8 cellular contexts compared by ENCODE assay signal in the genomic region with DNA sequence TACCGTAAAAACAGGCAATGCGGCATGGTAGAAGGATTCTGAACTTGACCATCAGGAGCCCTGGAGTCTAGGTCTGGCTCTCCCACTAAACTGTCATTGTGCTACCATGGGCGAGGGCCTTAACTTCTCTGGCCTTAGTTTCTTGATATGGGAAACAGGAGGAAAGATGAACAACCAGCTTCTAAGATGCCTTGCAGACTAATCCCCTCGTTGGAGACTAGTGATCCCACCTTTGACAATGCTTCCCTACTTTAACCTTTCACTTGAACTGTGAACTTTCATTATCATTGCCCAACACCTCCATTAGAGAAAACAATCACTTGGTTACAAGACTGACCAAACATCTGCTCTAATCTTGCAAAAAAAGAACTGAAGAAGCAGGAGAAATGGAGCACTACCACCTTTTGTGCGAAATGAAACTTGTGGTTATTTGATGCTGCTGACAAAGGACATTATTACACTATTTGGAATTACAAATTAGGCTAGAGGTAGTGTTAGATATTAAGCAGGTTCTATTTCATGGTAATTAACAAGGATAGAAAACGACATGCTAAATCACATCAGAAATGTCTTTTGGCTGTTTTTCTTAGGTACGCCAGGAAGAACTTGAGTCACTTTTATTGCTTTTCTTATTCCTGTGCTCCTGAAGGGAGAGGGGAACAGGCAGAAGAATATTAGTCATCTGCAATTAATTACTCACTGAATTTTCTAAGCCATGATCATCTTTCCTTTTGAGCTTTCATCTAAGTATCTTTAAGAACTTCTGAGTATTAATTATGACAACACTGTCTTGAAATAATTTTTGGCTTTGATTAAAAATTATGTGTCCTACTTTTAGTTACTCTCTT. TPM values are rescaled to one million over a fixed set of nuclear protein-coding genes. Genes with fewer than 3 reads are reported as not detected.
DNase-seq lines count a peak whose midpoint lies in the region; ATAC-seq and TF ChIP-seq lines count a peak whose summit lies in the region.

No MANE protein-coding gene starts in this region.

- POLR2A ChIA-PET in BJ (lab: Charles Lee) (no interaction called here), HEK293 (lab: Yijun Ruan, JAX) (no interaction called here)

- no peak for ATAC-seq in lung (ENCODE audit: insufficient read depth, low FRiP score)
- ATAC-seq in HG02840 (IDR thresholded peaks at IDR 0.05; ENCODE audit: low FRiP score, unreplicated experiment), result no peak
- no peak for ATAC-seq in HG02610 (IDR thresholded peaks at IDR 0.05; ENCODE audit: unreplicated experiment)

- peak overlapping the region; percentile 98 for H3K27ac Mint-ChIP-seq in activated naive CD8-positive, alpha-beta T cell treated with anti-CD3 and anti-CD28 coated beads for 36 hours

- in situ Hi-C loops in KBM-7 (cut with MboI; ENCODE audit: low pct_unique_long_range_greater_than_20kb, low sequenced_read_pairs), result loop anchor here (10.0 kb wide), 1 partner anchor 154 kb away; no protein-coding TSS in a partner anchor

- peak; percentile 49 for DNase-seq in BJ (ENCODE audit: low read depth)
- DNase-seq in activated naive CD8-positive, alpha-beta T cell treated with anti-CD3 and anti-CD28 coated beads for 36 hours, result no peak
- DNase-seq in lung (ENCODE audit: low spot score), result no peak
- DNase-seq in KBM-7, result no peak
- no peak for DNase-seq in NCI-H2081 (lab: John Stamatoyannopoulos, UW)

- H3K4me3 ChIP-seq in BJ (ENCODE audit: low read depth, low read length) (no peak overlapping the region), HEK293 (ENCODE audit: low read depth, low read length) (no peak overlapping the region), lung (no peak overlapping the region)

- peaks cover 63% of the 10 kb centered on the region for H3K4me1 Mint-ChIP-seq in activated naive CD8-positive, alpha-beta T cell treated with anti-CD3 and anti-CD28 coated beads for 36 hours

- CTCF ChIA-PET in BJ (lab: Yijun Ruan, JAX) (interaction anchor here (0.7 to 1.3 kb wide), 12 partner anchors 9 to 152 kb away, joined by 3 to 4 read pairs (median 3); partner anchors contain the start of gene ARHGAP18), HEK293 (lab: Yijun Ruan, JAX) (interaction anchor here (0.7 to 3.6 kb wide), 9 partner anchors 15 to 250 kb away, joined by 3 to 24 read pairs (median 4); no protein-coding TSS in a partner anchor)

- H3K27me3 ChIP-seq in BJ (ENCODE audit: control insufficient read depth, insufficient read depth, low read length) (no peaks in the 10 kb centered on the region), lung (ENCODE audit: control insufficient read depth, insufficient read depth) (no peaks in the 10 kb centered on the region)

- peaks cover 6% of the 10 kb centered on the region for H3K36me3 Mint-ChIP-seq in activated naive CD8-positive, alpha-beta T cell treated with anti-CD3 and anti-CD28 coated beads for 36 hours

- H3K36me3 ChIP-seq in BJ (ENCODE audit: control insufficient read depth, insufficient read depth, low read length) (no peaks in the 10 kb centered on the region), HEK293 (ENCODE audit: control insufficient read depth in 2 of 2, insufficient read depth in 1 of 2, low read length in 2 of 2) (no peaks in the 10 kb centered on the region), lung (ENCODE audit: control insufficient read depth in 2 of 2, insufficient read depth in 2 of 2, low read length in 2 of 2) (no peaks in the 10 kb centered on the region)

- no peaks in the 10 kb centered on the region for H3K27me3 Mint-ChIP-seq in activated naive CD8-positive, alpha-beta T cell treated with anti-CD3 and anti-CD28 coated beads for 36 hours

- H3K9me3 Mint-ChIP-seq in activated naive CD8-positive, alpha-beta T cell treated with anti-CD3 and anti-CD28 coated beads for 36 hours, result peaks cover 2% of the 10 kb centered on the region

- H3K9me3 ChIP-seq in HEK293 (ENCODE audit: control insufficient read depth, insufficient read depth, low read depth, low read length) (no peaks in the 10 kb centered on the region), lung (ENCODE audit: control insufficient read depth in 2 of 2, insufficient read depth in 1 of 2, low read length in 1 of 2) (no peaks in the 10 kb centered on the region)

- peak overlapping the region; percentile 65 for H3K4me3 Mint-ChIP-seq in activated naive CD8-positive, alpha-beta T cell treated with anti-CD3 and anti-CD28 coated beads for 36 hours

- no peak for TF ChIP-seq CTCF in BJ (IDR thresholded peaks at IDR 0.05; ENCODE audit: insufficient read depth, low read depth, low read length)
- no peak for TF ChIP-seq CTCF in HEK293 (tag by site-specific recombination; IDR thresholded peaks at IDR 0.05)
- TF ChIP-seq CTCF in lung (IDR thresholded peaks at IDR 0.05; ENCODE audit: control extremely low read depth, extremely low read depth), result no peak

- 69 to 72% methylated on average over 7 of the region's 7 CpGs for WGBS in lung, 2 donors

- no peak overlapping the region for H3K27ac ChIP-seq in HEK293 (ENCODE audit: extremely low read depth, low read depth, low read length)
- H3K27ac ChIP-seq in lung (ENCODE audit: low read depth in 1 of 2, low read length in 1 of 2), result peak overlapping the region; percentile 60 to 77

- H3K4me1 ChIP-seq in HEK293 (ENCODE audit: control insufficient read depth, insufficient read depth, low read length) (peaks cover 12% of the 10 kb centered on the region), lung (ENCODE audit: control insufficient read depth in 2 of 2, insufficient read depth in 2 of 2, low read length in 2 of 2) (peaks cover 2% of the 10 kb centered on the region in 2 donors)

TF ChIP-seq in HEK293, 187 proteins besides CTCF, POLR2A, EP300 and RAD21:
- TF ChIP-seq ZNF426 (tag by site-specific recombination; IDR thresholded peaks at IDR 0.05) (no peak), SP7 (tag by site-specific recombination; IDR thresholded peaks at IDR 0.05) (peak; percentile 13; the same call in 1 of the 2 replicates)

RNA-seq across cellular contexts. Expression of gene ARHGAP18, which starts 39.1 kb away (rescaled TPM):
- polyA plus RNA-seq in BJ (2011; rRNA removed), result 9.8 and 15.9 TPM in 2 replicates
- 15.4 and 22.8 TPM in 2 replicates for polyA minus RNA-seq in BJ (2011; rRNA and poly(A)+ RNA removed)
- total RNA-seq in activated naive CD8-positive, alpha-beta T cell treated with anti-CD3 and anti-CD28 coated beads for 36 hours, result 1 to 10 TPM; 7.0 to 8.9 TPM
- 10 to 100 TPM; 44.4 to 70.7 TPM for total RNA-seq in lung
- polyA plus RNA-seq in lung, result 10 to 100 TPM; 16.4 to 21.6 TPM

Comparison
In these comparisons a context has a peak if more than half of its experiments do, and no peak if none do; other contexts are left out.
1. RNA of gene ARHGAP18, which starts 39.1 kb away (total RNA-seq): 44.4 to 70.7 TPM in lung; 7.0 to 8.9 TPM in activated naive CD8-positive, alpha-beta T cell treated with anti-CD3 and anti-CD28 coated beads for 36 hours; every median in the first group is over 4 times any median in the second.